In genomic region chr5:134314443-134314842, GRCh38 we compare ENCODE assay signal across 33 cellular contexts. TPM values are rescaled to one million over a fixed set of nuclear protein-coding genes. Genes with fewer than 3 reads are reported as not detected.
"Had no signal": no experiment of that assay in that cellular context is flagged by ENCODE, and none has a peak within 500 bp of the region (broad histone marks: within the 10 kb centered on the region; RNA-seq: fewer than 3 reads in every experiment).

No MANE protein-coding gene starts in this region.

- H3K27ac ChIP-seq: adrenal gland, ascending aorta, body of pancreas, brain microvascular endothelial cell, breast epithelium, cardiac muscle cell had no signal

- H3K4me3 ChIP-seq: adrenal gland, ascending aorta, body of pancreas, breast epithelium, cardiac muscle cell had no signal

- FAIRE-seq: astrocyte, bronchial epithelial cell, colon had no signal

- H3K36me3 ChIP-seq: adrenal gland, brain microvascular endothelial cell, breast epithelium, cardiac muscle cell had no signal

- DNase-seq: activated effector memory CD4-positive, alpha-beta T cell treated with anti-CD3 and anti-CD28 coated beads, Interleukin-2, amount 50 U/mL, for 16 hours; activated effector memory CD4-positive, alpha-beta T cell treated with Interleukin-2 at 50 U/mL for 16 hours; activated gamma-delta T cell; activated gamma-delta T cell treated with Interleukin-2 at 50 U/mL for 16 hours; activated naive CD4-positive, alpha-beta T cell; activated naive CD4-positive, alpha-beta T cell treated with anti-CD3 and anti-CD28 coated beads for 36 hours; activated naive CD4-positive, alpha-beta T cell treated with anti-CD3 and anti-CD28 coated beads, Interleukin-2, amount 10 ng/mL, durations not matched to agents 7 days and 5 days; activated naive CD4-positive, alpha-beta T cell treated with anti-CD3 and anti-CD28 coated beads, Interleukin-2, amount 50 U/mL, for 16 hours; activated naive CD4-positive, alpha-beta T cell treated with Interleukin-2 at 50 U/mL for 16 hours; activated naive CD8-positive, alpha-beta T cell treated with anti-CD3 and anti-CD28 coated beads for 36 hours; activated naive CD8-positive, alpha-beta T cell treated with anti-CD3 and anti-CD28 coated beads, Interleukin-2, amount 10 ng/mL, durations not matched to agents 7 days and 5 days; activated naive CD8-positive, alpha-beta T cell treated with anti-CD3 and anti-CD28 coated beads, Interleukin-2, amount 50 U/mL, for 24 hours; activated T-cell treated with anti-CD3 and anti-CD28 coated beads, Interleukin-2, amount 50 U/mL, for 4 hours; activated T-cell treated with anti-CD3 and anti-CD28 coated beads, Interleukin-2, amount 50 U/mL, for 48 hours; activated T-cell treated with anti-CD3 and anti-CD28 coated beads, Interleukin-2, amount 50 U/mL, for 72 hours; adrenal gland; amniotic stem cell; amygdala; anterior cingulate cortex; aorta; body of pancreas; brain microvascular endothelial cell; caudate nucleus; central memory CD4-positive, alpha-beta T cell; cerebellar nuclear complex had no signal

- H3K4me1 ChIP-seq: adrenal gland, ascending aorta, body of pancreas, breast epithelium had no signal

- H3K9me3 ChIP-seq: adrenal gland, ascending aorta, body of pancreas, breast epithelium had no signal

- H3K27me3 ChIP-seq: adrenal gland, ascending aorta, body of pancreas, brain microvascular endothelial cell, breast epithelium, cardiac muscle cell had no signal

- ATAC-seq: activated naive CD4-positive, alpha-beta T cell treated with anti-CD3 and anti-CD28 coated beads, Interleukin-2, amount 50 U/mL, for 72 hours; activated naive CD8-positive, alpha-beta T cell treated with anti-CD3 and anti-CD28 coated beads, Interleukin-2, amount 50 U/mL, for 24 hours; activated T-cell treated with anti-CD3 and anti-CD28 coated beads, Interleukin-2, amount 50 U/mL, for 4 hours; activated T-cell treated with anti-CD3 and anti-CD28 coated beads, Interleukin-2, amount 50 U/mL, for 72 hours; activated T-helper 17 cell treated with anti-CD3 and anti-CD28 coated beads, Interleukin-2, amount 50 U/mL, for 72 hours; body of pancreas had no signal

RNA-seq across cellular contexts. Expression of gene CDKL3, which starts 52.5 kb away (rescaled TPM):
- total RNA-seq: ascending aorta had no signal
